22 cellular contexts compared by ENCODE assay signal in the genomic region with DNA sequence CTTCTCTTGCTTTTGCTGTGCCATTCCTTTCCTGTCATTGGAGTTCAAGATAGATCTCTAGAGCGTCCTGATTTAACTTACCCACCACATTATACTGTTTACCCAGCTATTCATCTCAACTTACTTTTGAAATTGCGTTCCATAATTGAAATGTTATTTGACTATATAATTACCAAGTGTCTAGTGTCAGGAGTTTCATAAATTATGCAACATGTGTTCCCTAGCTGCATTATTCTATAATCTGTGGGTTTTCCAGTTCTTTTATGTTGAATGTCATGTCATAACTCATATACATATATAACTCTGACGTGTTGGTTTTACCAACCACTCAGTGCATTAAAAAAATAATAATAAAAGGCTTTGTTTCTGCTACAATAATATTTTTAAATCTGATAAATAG.
DNase-seq lines count a peak whose midpoint lies in the region; ATAC-seq and TF ChIP-seq lines count a peak whose summit lies in the region.
"Had no signal": no experiment of that assay in that cellular context is flagged by ENCODE, and none has a peak within 500 bp of the region (broad histone marks: within the 10 kb centered on the region; RNA-seq: fewer than 3 reads in every experiment).

No MANE protein-coding gene starts in this region.

- no peaks in the 10 kb centered on the region for H3K27me3 ChIP-seq in GM23248 (replicated peaks; ENCODE audit: insufficient read depth)
- H3K27me3 ChIP-seq in mammary epithelial cell (ENCODE audit: insufficient read depth, low read length): no peaks in the 10 kb centered on the region
- H3K27me3 ChIP-seq in neural progenitor cell: no peaks in the 10 kb centered on the region
- no peaks in the 10 kb centered on the region for H3K27me3 ChIP-seq in Caco-2 (replicated peaks; ENCODE audit: control insufficient read depth, insufficient read depth, low read length)
- H3K27me3 ChIP-seq: colonic mucosa, sigmoid colon, tibial nerve had no signal

- no peak overlapping the region for H3K4me3 ChIP-seq in GM23248
- peak overlapping the region in 1 of 3 experiments; percentile 20 for H3K4me3 ChIP-seq in mammary epithelial cell (replicated peaks in 1 of 3; ENCODE audit: insufficient read depth in 1 of 3, low read depth in 2 of 3, low read length in 3 of 3)
- no peak overlapping the region for H3K4me3 ChIP-seq in neural progenitor cell
- no peak overlapping the region for H3K4me3 ChIP-seq in Caco-2 (ENCODE audit: low read depth, low read length)
- H3K4me3 ChIP-seq: colonic mucosa, sigmoid colon, tibial nerve had no signal

- POLR2A ChIA-PET in Caco-2 (lab: Charles Lee): no interaction called here

- in situ Hi-C loops in GM23248 (cut with MboI): no loop called here
- in situ Hi-C loops in mammary epithelial cell (cut with MboI; ENCODE audit: low sequenced_read_pairs in 2 of 2): no loop called here

- H3K4me3 Mint-ChIP-seq in neural progenitor cell: no peak overlapping the region
- H3K4me3 Mint-ChIP-seq in activated naive CD8-positive, alpha-beta T cell treated with anti-CD3 and anti-CD28 coated beads, Interleukin-2, amount 50 U/mL, for 24 hours: no peak overlapping the region
- H3K4me3 Mint-ChIP-seq in Caco-2 (ENCODE audit: unreplicated experiment): no peak overlapping the region
- H3K4me3 Mint-ChIP-seq: activated T-cell treated with anti-CD3 and anti-CD28 coated beads, Interleukin-2, amount 50 U/mL, for 24 hours; CD14-positive monocyte; stimulated activated naive CD8-positive, alpha-beta T cell treated with anti-CD3 and anti-CD28 coated beads, Interleukin-15, amount 100 ng/mL, for 72 hours had no signal

- H3K4me2 ChIP-seq in GM23248 (ENCODE audit: unreplicated experiment): no peak overlapping the region
- peak overlapping the region; percentile 58 for H3K4me2 ChIP-seq in mammary epithelial cell (ENCODE audit: insufficient read depth, low read depth, low read length)
- H3K4me2 ChIP-seq in neural progenitor cell: no peak overlapping the region

- no peaks in the 10 kb centered on the region for H4K20me1 ChIP-seq in GM23248 (ENCODE audit: insufficient read depth)
- no peaks in the 10 kb centered on the region for H4K20me1 ChIP-seq in mammary epithelial cell (ENCODE audit: insufficient read depth, low read length)
- H4K20me1 ChIP-seq in neural progenitor cell (ENCODE audit: low read depth): no peaks in the 10 kb centered on the region

- H3K9me3 Mint-ChIP-seq in neural progenitor cell (no peaks in the 10 kb centered on the region), Caco-2 (ENCODE audit: unreplicated experiment) (no peaks in the 10 kb centered on the region)
- no peaks in the 10 kb centered on the region for H3K9me3 Mint-ChIP-seq in activated naive CD8-positive, alpha-beta T cell treated with anti-CD3 and anti-CD28 coated beads, Interleukin-2, amount 50 U/mL, for 24 hours
- H3K9me3 Mint-ChIP-seq: activated T-cell treated with anti-CD3 and anti-CD28 coated beads, Interleukin-2, amount 50 U/mL, for 24 hours; stimulated activated naive CD8-positive, alpha-beta T cell treated with anti-CD3 and anti-CD28 coated beads, Interleukin-15, amount 100 ng/mL, for 72 hours had no signal

- CTCF ChIA-PET in mammary epithelial cell (lab: Charles Lee; ENCODE audit: low non-redundant PET): interaction anchor here (0.7 kb wide), 1 partner anchor 1105 kb away, joined by 4 read pairs; no protein-coding TSS in a partner anchor
- CTCF ChIA-PET in Caco-2 (lab: Charles Lee): no interaction called here

- no peaks in the 10 kb centered on the region for H3K9me3 ChIP-seq in GM23248 (ENCODE audit: low read depth)
- peaks cover 2% of the 10 kb centered on the region for H3K9me3 ChIP-seq in mammary epithelial cell (replicated peaks; ENCODE audit: insufficient read depth, low read length)
- H3K9me3 ChIP-seq in neural progenitor cell (ENCODE audit: low read depth): no peaks in the 10 kb centered on the region
- H3K9me3 ChIP-seq in Caco-2: no peaks in the 10 kb centered on the region
- H3K9me3 ChIP-seq: colonic mucosa, sigmoid colon had no signal

- no peaks in the 10 kb centered on the region for H3K79me2 ChIP-seq in GM23248 (ENCODE audit: insufficient read depth)
- no peaks in the 10 kb centered on the region for H3K79me2 ChIP-seq in mammary epithelial cell (ENCODE audit: insufficient read depth, low read length)
- H3K79me2 ChIP-seq in neural progenitor cell (ENCODE audit: low read depth): no peaks in the 10 kb centered on the region

- H3K27ac ChIP-seq in GM23248: peak overlapping the region; percentile 39
- H3K27ac ChIP-seq in mammary epithelial cell (ENCODE audit: insufficient read depth, low read depth, low read length): peak overlapping the region; percentile 88
- H3K27ac ChIP-seq in neural progenitor cell: no peak overlapping the region
- H3K27ac ChIP-seq: colonic mucosa, sigmoid colon, tibial nerve had no signal

- TF ChIP-seq CTCF in mammary epithelial cell (conservative IDR thresholded peaks at IDR 0.05 in 1 of 2, IDR thresholded peaks at IDR 0.05 in 1 of 2; ENCODE audit: extremely low read depth in 1 of 2, insufficient read depth in 1 of 2, low read depth in 1 of 2, low read length in 2 of 2) (no peak), neural progenitor cell (IDR thresholded peaks at IDR 0.05) (no peak), Caco-2 (IDR thresholded peaks at IDR 0.05; ENCODE audit: insufficient read depth in 1 of 2, low read depth in 1 of 2, low read length in 1 of 2, severe bottlenecking in 1 of 2, unreplicated experiment in 1 of 2) (no peak)

- 54 to 58% methylated on average over 3 of the region's 3 CpGs for WGBS in GM23248 (ENCODE audit: low coverage in 1 of 2, low lambda C conversion rate in 2 of 2, missing lambda C conversion rate in 2 of 2), 2 experiments
- 0% methylated on average over 3 of the region's 3 CpGs for WGBS in mammary epithelial cell (ENCODE audit: low coverage, missing lambda C conversion rate)

- ATAC-seq in GM21723 (IDR thresholded peaks at IDR 0.05; ENCODE audit: unreplicated experiment): no peak
- no peak for ATAC-seq in activated naive CD8-positive, alpha-beta T cell treated with anti-CD3 and anti-CD28 coated beads, Interleukin-2, amount 50 U/mL, for 24 hours
- ATAC-seq: Panc1; stimulated activated naive CD8-positive, alpha-beta T cell treated with anti-CD3 and anti-CD28 coated beads, Interleukin-15, amount 100 ng/mL, for 72 hours had no signal

- H3K36me3 Mint-ChIP-seq in neural progenitor cell: no peaks in the 10 kb centered on the region
- H3K36me3 Mint-ChIP-seq in activated naive CD8-positive, alpha-beta T cell treated with anti-CD3 and anti-CD28 coated beads, Interleukin-2, amount 50 U/mL, for 24 hours (ENCODE audit: low read depth): no peaks in the 10 kb centered on the region
- no peaks in the 10 kb centered on the region for H3K36me3 Mint-ChIP-seq in Caco-2 (ENCODE audit: insufficient read depth, unreplicated experiment)
- H3K36me3 Mint-ChIP-seq: CD14-positive monocyte had no signal

- DNase-seq in GM23248: no peak
- DNase-seq in NCI-H1436 (lab: John Stamatoyannopoulos, UW): peak; percentile 53
- no peak for DNase-seq in mammary epithelial cell
- DNase-seq in neural progenitor cell (ENCODE audit: low spot score): no peak
- no peak for DNase-seq in activated naive CD8-positive, alpha-beta T cell treated with anti-CD3 and anti-CD28 coated beads, Interleukin-2, amount 50 U/mL, for 24 hours
- DNase-seq in Caco-2: no peak
- no peak for DNase-seq in cortex of kidney (lab: John Stamatoyannopoulos, UW)
- DNase-seq: activated T-cell treated with anti-CD3 and anti-CD28 coated beads, Interleukin-2, amount 50 U/mL, for 24 hours; colonic mucosa; islet precursor cell; KG1; MV-4-11; NCI-H2029 treated with DMSO at 0.1 percent for 48 hours; NK-92 treated with Interleukin-12 subunit alpha and Interleukin-12 subunit beta, amount 100 ng/mL, for 24 hours; posterior cingulate gyrus; SIG-M5; sigmoid colon; stimulated activated naive CD8-positive, alpha-beta T cell treated with anti-CD3 and anti-CD28 coated beads, Interleukin-15, amount 100 ng/mL, for 72 hours had no signal

- H3K4me1 Mint-ChIP-seq in neural progenitor cell (no peaks in the 10 kb centered on the region), Caco-2 (ENCODE audit: low read depth, unreplicated experiment) (peaks cover 20% of the 10 kb centered on the region)
- H3K4me1 Mint-ChIP-seq in activated naive CD8-positive, alpha-beta T cell treated with anti-CD3 and anti-CD28 coated beads, Interleukin-2, amount 50 U/mL, for 24 hours: no peaks in the 10 kb centered on the region
- H3K4me1 Mint-ChIP-seq: CD14-positive monocyte; stimulated activated naive CD8-positive, alpha-beta T cell treated with anti-CD3 and anti-CD28 coated beads, Interleukin-15, amount 100 ng/mL, for 72 hours had no signal

- H3K4me1 ChIP-seq in GM23248 (ENCODE audit: insufficient read depth) (peaks cover 27% of the 10 kb centered on the region), mammary epithelial cell (ENCODE audit: insufficient read depth, low read length) (peaks cover 20% of the 10 kb centered on the region), neural progenitor cell (no peaks in the 10 kb centered on the region), Caco-2 (peaks cover 23% of the 10 kb centered on the region; the same call in 1 of the 2 replicates)
- H3K4me1 ChIP-seq: colonic mucosa, tibial nerve had no signal

- intact Hi-C loops in mammary epithelial cell (cut with micrococcal nuclease) (no loop called here), Caco-2 (cut with micrococcal nuclease; ENCODE audit: unreplicated experiment) (no loop called here)

- H3K27me3 Mint-ChIP-seq in neural progenitor cell (ENCODE audit: insufficient read depth, low read depth): peaks cover 2% of the 10 kb centered on the region
- no peaks in the 10 kb centered on the region for H3K27me3 Mint-ChIP-seq in activated naive CD8-positive, alpha-beta T cell treated with anti-CD3 and anti-CD28 coated beads, Interleukin-2, amount 50 U/mL, for 24 hours
- H3K27me3 Mint-ChIP-seq in Caco-2 (ENCODE audit: insufficient read depth, unreplicated experiment): no peaks in the 10 kb centered on the region
- H3K27me3 Mint-ChIP-seq: stimulated activated naive CD8-positive, alpha-beta T cell treated with anti-CD3 and anti-CD28 coated beads, Interleukin-15, amount 100 ng/mL, for 72 hours had no signal

- H2AFZ ChIP-seq in GM23248: peak overlapping the region; percentile 14; the same call in 1 of the 2 replicates
- H2AFZ ChIP-seq in mammary epithelial cell (ENCODE audit: low read depth, low read length): peak overlapping the region; percentile 23
- peak overlapping the region; percentile 66 for H2AFZ ChIP-seq in neural progenitor cell (replicated peaks)

- BruUV-seq in mammary epithelial cell (replicated peaks; lab: Mats Ljungman, UMichigan): no TSS peak
- no TSS peak for BruUV-seq in Caco-2 (replicated peaks; lab: Mats Ljungman, UMichigan)

- H3F3A ChIP-seq in GM23248 (ENCODE audit: insufficient read depth) (peaks cover 18% of the 10 kb centered on the region; the same call in 1 of the 2 replicates), neural progenitor cell (ENCODE audit: low read depth) (no peaks in the 10 kb centered on the region)

- no peaks in the 10 kb centered on the region for H3K36me3 ChIP-seq in GM23248 (ENCODE audit: low read depth)
- H3K36me3 ChIP-seq in mammary epithelial cell (ENCODE audit: insufficient read depth, low read length): no peaks in the 10 kb centered on the region
- no peaks in the 10 kb centered on the region for H3K36me3 ChIP-seq in neural progenitor cell
- H3K36me3 ChIP-seq in Caco-2 (ENCODE audit: control insufficient read depth, insufficient read depth, low read length): no peaks in the 10 kb centered on the region
- H3K36me3 ChIP-seq: colonic mucosa, sigmoid colon, tibial nerve had no signal

- no peak overlapping the region for H3K27ac Mint-ChIP-seq in neural progenitor cell
- no peak overlapping the region for H3K27ac Mint-ChIP-seq in activated naive CD8-positive, alpha-beta T cell treated with anti-CD3 and anti-CD28 coated beads, Interleukin-2, amount 50 U/mL, for 24 hours
- H3K27ac Mint-ChIP-seq in Caco-2 (ENCODE audit: unreplicated experiment): no peak overlapping the region
- H3K27ac Mint-ChIP-seq: activated T-cell treated with anti-CD3 and anti-CD28 coated beads, Interleukin-2, amount 50 U/mL, for 24 hours; CD14-positive monocyte; stimulated activated naive CD8-positive, alpha-beta T cell treated with anti-CD3 and anti-CD28 coated beads, Interleukin-15, amount 100 ng/mL, for 72 hours had no signal

- dilution Hi-C loops in mammary epithelial cell (cut with HindIII; ENCODE audit: low sequenced_read_pairs): no loop called here

- no peak overlapping the region for H3K9ac ChIP-seq in GM23248
- H3K9ac ChIP-seq in mammary epithelial cell (ENCODE audit: insufficient read depth, low read length): peak overlapping the region; percentile 30
- H3K9ac ChIP-seq in neural progenitor cell: no peak overlapping the region

- no peaks in the 10 kb centered on the region for H3K9me2 ChIP-seq in GM23248 (ENCODE audit: insufficient read depth)

Comparison
In these comparisons a context has a peak if more than half of its experiments do, and no peak if none do; other contexts are left out.
1. H2AFZ ChIP-seq: peak in every context shown above with its lines; median percentile 66 in neural progenitor cell; 23 in mammary epithelial cell; 14 in GM23248.